16 cellular contexts compared by ENCODE assay signal in the genomic region with DNA sequence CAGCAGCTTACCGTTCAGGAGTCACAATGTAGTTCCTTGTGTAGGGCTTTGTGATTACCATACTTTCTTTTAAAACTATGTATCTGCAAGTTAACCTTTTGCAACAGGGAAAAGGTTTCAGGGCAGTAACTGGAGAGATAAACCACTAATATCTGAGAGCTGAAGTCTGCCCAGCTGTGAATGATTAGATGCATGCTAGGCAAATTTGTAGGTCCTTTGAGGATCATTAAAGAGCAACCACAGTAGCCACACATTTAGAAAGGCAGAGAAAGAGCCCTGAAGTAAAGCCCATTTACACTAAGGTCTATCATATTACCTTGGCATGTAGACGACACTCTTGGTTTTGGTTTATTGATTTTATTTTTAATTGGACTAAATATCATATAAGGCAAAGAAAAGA. TPM values are rescaled to one million over a fixed set of nuclear protein-coding genes. Genes with fewer than 3 reads are reported as not detected.
DNase-seq lines count a peak whose midpoint lies in the region; ATAC-seq and TF ChIP-seq lines count a peak whose summit lies in the region.
"Had no signal": no experiment of that assay in that cellular context is flagged by ENCODE, and none has a peak within 500 bp of the region (broad histone marks: within the 10 kb centered on the region; RNA-seq: fewer than 3 reads in every experiment).

No MANE protein-coding gene starts in this region.

- ATAC-seq in GM18858 (IDR thresholded peaks at IDR 0.05; ENCODE audit: unreplicated experiment) (peak; percentile 46), GM21515 (IDR thresholded peaks at IDR 0.05; ENCODE audit: unreplicated experiment) (peak; percentile 86), HG03097 (IDR thresholded peaks at IDR 0.05; ENCODE audit: low FRiP score, unreplicated experiment) (peak; percentile 86)

- no peak for TF ChIP-seq POLR2A in tibial nerve (IDR thresholded peaks at IDR 0.05)

- WGBS in tibial nerve, 2 donors = 49 to 57% methylated on average over 2 of the region's 2 CpGs

- no peaks in the 10 kb centered on the region for H3K9me3 ChIP-seq in tibial nerve

- no peaks in the 10 kb centered on the region for H3K36me3 ChIP-seq in tibial nerve

- TF ChIP-seq CTCF in tibial nerve (IDR thresholded peaks at IDR 0.05) = no peak

- H3K27me3 ChIP-seq in tibial nerve = no peaks in the 10 kb centered on the region

- no peak for TF ChIP-seq EP300 in tibial nerve (IDR thresholded peaks at IDR 0.05)

- no peaks in the 10 kb centered on the region for H3K4me1 ChIP-seq in tibial nerve

- DNase-seq in NCI-H187 (lab: John Stamatoyannopoulos, UW) = peak; percentile 22 to 26
- DNase-seq in stimulated activated CD4-positive, alpha-beta T cell treated with anti-CD3 and anti-CD28 coated beads, Interleukin-2, amount 100 ng/mL, for 48 hours = no peak
- DNase-seq in HUDEP-2 (lab: John Stamatoyannopoulos, UW; ENCODE audit: unreplicated experiment in 76 of 76) = no peak
- no peak for DNase-seq in NCI-H1930 (lab: John Stamatoyannopoulos, UW)
- DNase-seq in tibial nerve (ENCODE audit: low spot score in 2 of 2) = no peak
- DNase-seq: activated CD4-positive, alpha-beta T cell treated with anti-CD3 and anti-CD28 coated beads, Interleukin-2, amount 50 U/mL, for 4 hours; activated naive CD4-positive, alpha-beta T cell treated with anti-CD3 and anti-CD28 coated beads for 36 hours; caudate nucleus; DMS79 treated with DMSO at 0.1 percent for 48 hours; mesendoderm; NCI-H82; stimulated activated CD4-positive, alpha-beta T cell treated with anti-CD3 and anti-CD28 coated beads, Interleukin-12 subunit alpha, Interleukin-12 subunit beta, amount 100 ng/mL, for 4 hours had no signal

- H3K27ac ChIP-seq in tibial nerve = no peak overlapping the region
- H3K27ac ChIP-seq: epithelial cell of prostate had no signal

- H3K4me3 ChIP-seq in tibial nerve = no peak overlapping the region

RNA-seq across cellular contexts. Expression of gene ATP8A1, which starts 60.0 kb away (rescaled TPM):
- 10 to 100 TPM; 57.9 to 79.7 (median 64.9) TPM for total RNA-seq in tibial nerve

Comparison
In these comparisons a context has a peak if more than half of its experiments do, and no peak if none do; other contexts are left out.
1. DNase-seq: peak in NCI-H187 (2 of 2); none in stimulated activated CD4-positive, alpha-beta T cell treated with anti-CD3 and anti-CD28 coated beads, Interleukin-2, amount 100 ng/mL, for 48 hours (0 of 2), HUDEP-2 (0 of 76), NCI-H1930 (0 of 2) and tibial nerve (0 of 2).
2. Peak in every context shown above with its lines, with median percentiles within 50 percentile points of each other: ATAC-seq.